In the genomic region with DNA sequence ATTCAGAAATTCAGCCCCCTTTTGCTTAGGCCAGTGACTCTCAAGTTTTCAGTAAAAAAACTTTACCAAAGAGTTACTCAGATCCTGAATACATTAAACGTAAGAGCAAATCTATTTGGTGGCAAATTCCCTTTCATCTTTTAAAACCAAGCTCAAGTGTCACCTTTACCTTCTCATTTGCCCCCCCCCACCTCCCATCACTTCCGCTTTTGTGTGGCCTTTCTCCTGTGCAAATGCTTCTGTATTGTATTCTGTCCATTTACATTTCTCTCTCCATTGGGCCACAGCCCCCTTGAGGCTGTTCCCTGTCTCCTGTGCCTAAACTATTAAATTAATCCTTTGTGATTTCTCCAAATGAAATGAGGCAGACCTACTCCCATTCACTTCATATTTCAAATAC, we compare ENCODE assay signal across 13 cellular contexts. TPM values are rescaled to one million over a fixed set of nuclear protein-coding genes. Genes with fewer than 3 reads are reported as not detected.
DNase-seq lines count a peak whose midpoint lies in the region; ATAC-seq and TF ChIP-seq lines count a peak whose summit lies in the region.
"Had no signal": no experiment of that assay in that cellular context is flagged by ENCODE, and none has a peak within 500 bp of the region (broad histone marks: within the 10 kb centered on the region; RNA-seq: fewer than 3 reads in every experiment).

No MANE protein-coding gene starts in this region.

- H3K9me3 Mint-ChIP-seq in T-helper 1 cell treated with Interleukin-12 subunit alpha and Interleukin-12 subunit beta and Interleukin-4 antibody, amounts not matched to agents 30 μg/mL and 1 μg/mL, for 36 hours, result no peaks in the 10 kb centered on the region
- peaks cover 0 to 5% (median 0%) of the 10 kb centered on the region in 5 experiments for H3K9me3 Mint-ChIP-seq in brain

- peak overlapping the region; percentile 64 for H3K27ac Mint-ChIP-seq in T-helper 1 cell treated with Interleukin-12 subunit alpha and Interleukin-12 subunit beta and Interleukin-4 antibody, amounts not matched to agents 30 μg/mL and 1 μg/mL, for 36 hours
- peak overlapping the region; percentile 20 to 96 (median 83) for H3K27ac Mint-ChIP-seq in brain

- no peaks in the 10 kb centered on the region for H3K27me3 ChIP-seq in neutrophil
- H3K27me3 ChIP-seq: body of pancreas, transverse colon had no signal

- no peaks in the 10 kb centered on the region for H3K9me3 ChIP-seq in neutrophil
- H3K9me3 ChIP-seq: body of pancreas, transverse colon had no signal

- H3K36me3 Mint-ChIP-seq in T-helper 1 cell treated with Interleukin-12 subunit alpha and Interleukin-12 subunit beta and Interleukin-4 antibody, amounts not matched to agents 30 μg/mL and 1 μg/mL, for 36 hours (ENCODE audit: low read depth), result peaks cover 31% of the 10 kb centered on the region
- peaks cover 42% of the 10 kb centered on the region for H3K36me3 Mint-ChIP-seq in brain

- H3K4me1 Mint-ChIP-seq in T-helper 1 cell treated with Interleukin-12 subunit alpha and Interleukin-12 subunit beta and Interleukin-4 antibody, amounts not matched to agents 30 μg/mL and 1 μg/mL, for 36 hours (ENCODE audit: low read depth), result peaks cover 36% of the 10 kb centered on the region
- H3K4me1 Mint-ChIP-seq in brain, result peaks cover 41% of the 10 kb centered on the region

- peak overlapping the region; percentile 99 for H3K4me3 ChIP-seq in NB4 (ENCODE audit: low read depth, low read length)
- H3K4me3 ChIP-seq in neutrophil (ENCODE audit: low read depth in 1 of 2, low read length in 1 of 2), result peak overlapping the region in 1 of 2 experiments; percentile 90
- H3K4me3 ChIP-seq: body of pancreas had no signal

- TF ChIP-seq CTCF in NB4 (IDR thresholded peaks at IDR 0.05; ENCODE audit: low read depth, low read length) (no peak), brain (conservative IDR thresholded peaks at IDR 0.05) (no peak), neutrophil (IDR thresholded peaks at IDR 0.05) (no peak)

- DNase-seq in T-helper 1 cell (no peak), NB4 (ENCODE audit: low read depth) (no peak), occipital lobe (lab: John Stamatoyannopoulos, UW) (no peak), NCI-H2107 (lab: John Stamatoyannopoulos, UW) (no peak)
- DNase-seq: body of pancreas, GDM1, kidney, SHP77, transverse colon had no signal

- peaks cover 28% of the 10 kb centered on the region in 2 experiments for H3K4me1 ChIP-seq in neutrophil (ENCODE audit: control insufficient read depth in 1 of 2, insufficient read depth in 1 of 2, low read depth in 1 of 2, low read length in 1 of 2)

- peak overlapping the region; percentile 30 for H3K27ac ChIP-seq in neutrophil
- H3K27ac ChIP-seq: body of pancreas had no signal

- no peaks in the 10 kb centered on the region for H3K27me3 Mint-ChIP-seq in T-helper 1 cell treated with Interleukin-12 subunit alpha and Interleukin-12 subunit beta and Interleukin-4 antibody, amounts not matched to agents 30 μg/mL and 1 μg/mL, for 36 hours (ENCODE audit: low read depth)
- H3K27me3 Mint-ChIP-seq in brain, result peaks cover 13% of the 10 kb centered on the region

- ATAC-seq in HG02840 (IDR thresholded peaks at IDR 0.05; ENCODE audit: low FRiP score, unreplicated experiment), result no peak
- ATAC-seq: body of pancreas had no signal

- H3K36me3 ChIP-seq in neutrophil, result peaks cover 56% of the 10 kb centered on the region

- TF ChIP-seq POLR2A in NB4 (IDR thresholded peaks at IDR 0.05; ENCODE audit: extremely low read depth, insufficient read length), result no peak

- H3K4me3 Mint-ChIP-seq in T-helper 1 cell treated with Interleukin-12 subunit alpha and Interleukin-12 subunit beta and Interleukin-4 antibody, amounts not matched to agents 30 μg/mL and 1 μg/mL, for 36 hours, result peak overlapping the region; percentile 97
- H3K4me3 Mint-ChIP-seq in brain, result peak overlapping the region; percentile 96 to 99 (median 97)

RNA-seq across cellular contexts. Expression of gene NOL7, which starts 1.9 kb away (rescaled TPM):
- 60.9 TPM for polyA plus RNA-seq in brain (ENCODE audit: insufficient read depth, low read depth, low replicate concordance)
- 44.1 TPM for total RNA-seq in occipital lobe

RNA-seq across cellular contexts. Expression of gene SIRT5, which starts 42.7 kb away (rescaled TPM):
- polyA plus RNA-seq in brain (ENCODE audit: insufficient read depth, low read depth, low replicate concordance), result 13.6 TPM
- total RNA-seq in occipital lobe, result 23.2 TPM
